ENCODE assay signal across 7 cellular contexts in the genomic region with DNA sequence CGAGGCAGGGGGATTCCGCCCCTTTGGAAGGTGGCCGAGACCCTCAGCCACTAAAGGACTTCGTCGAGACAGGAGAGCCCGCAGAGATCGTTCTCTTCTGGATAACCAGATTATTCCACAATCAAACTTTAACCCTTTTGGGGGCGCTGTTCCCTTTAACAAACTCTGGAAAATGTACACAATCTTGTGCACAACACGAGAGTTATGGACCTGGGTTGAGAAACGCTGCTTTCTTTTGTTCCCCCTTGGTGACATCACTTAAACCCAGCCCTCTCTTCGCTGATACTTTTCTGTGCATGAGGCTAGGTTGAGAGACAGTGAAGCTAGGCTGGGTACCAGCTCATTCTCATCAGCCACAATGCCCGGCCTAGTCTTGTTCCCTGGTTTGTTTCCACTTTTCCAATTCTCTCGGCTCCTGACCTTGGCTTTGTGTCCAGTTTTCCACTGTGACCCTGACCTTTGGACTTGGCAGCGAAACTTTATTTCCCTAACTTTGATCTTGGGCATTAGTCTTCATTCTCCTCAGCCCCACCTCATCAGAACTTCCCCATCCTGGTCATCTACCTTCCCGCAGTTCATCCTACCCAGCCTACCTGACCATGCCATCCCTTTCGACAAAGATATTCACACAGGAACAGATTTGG. TPM values are rescaled to one million over a fixed set of nuclear protein-coding genes. Genes with fewer than 3 reads are reported as not detected.
DNase-seq lines count a peak whose midpoint lies in the region; FAIRE-seq and TF ChIP-seq lines count a peak whose summit lies in the region.

No MANE protein-coding gene starts in this region.

- peak overlapping the region; percentile 89 for H3K9ac ChIP-seq in GM23248

- H3K4me2 ChIP-seq in GM23248 (ENCODE audit: unreplicated experiment) = peak overlapping the region; percentile 100

- H3K9me2 ChIP-seq in GM23248 (ENCODE audit: insufficient read depth) = no peaks in the 10 kb centered on the region

- H4K20me1 ChIP-seq in GM23248 (ENCODE audit: insufficient read depth) = no peaks in the 10 kb centered on the region

- H3K36me3 ChIP-seq in GM23248 (ENCODE audit: low read depth) (no peaks in the 10 kb centered on the region), bronchial epithelial cell (ENCODE audit: control insufficient read depth, insufficient read depth, low read length) (peaks cover 4% of the 10 kb centered on the region)

- peaks cover 41% of the 10 kb centered on the region for H3K79me2 ChIP-seq in GM23248 (ENCODE audit: insufficient read depth)

- H3K27me3 ChIP-seq in GM23248 (replicated peaks; ENCODE audit: insufficient read depth) (no peaks in the 10 kb centered on the region), bronchial epithelial cell (ENCODE audit: control insufficient read depth, insufficient read depth, low read length) (no peaks in the 10 kb centered on the region)

- H3F3A ChIP-seq in GM23248 (ENCODE audit: insufficient read depth) = peaks cover 15% of the 10 kb centered on the region

- H3K4me1 ChIP-seq in GM23248 (ENCODE audit: insufficient read depth) = peaks cover 33% of the 10 kb centered on the region

- peak overlapping the region; percentile 96 for H3K27ac ChIP-seq in GM23248

- H2AFZ ChIP-seq in GM23248 = peak overlapping the region; percentile 100

- DNase-seq in GF-D8 (lab: John Stamatoyannopoulos, UW) (peak; percentile 51), GM23248 (peak; percentile 91), LoVo (ENCODE audit: low spot score) (peak; percentile 59), RPMI8226 (peak; percentile 87), bronchial epithelial cell (ENCODE audit: low read depth) (peak; percentile 77), smooth muscle cell of the brain vasculature (ENCODE audit: low read depth, low spot score) (peak; percentile 68)

- FAIRE-seq in bronchial epithelial cell (lab: Jason Lieb, UNC) (no peak), islet of Langerhans (lab: Jason Lieb, UNC) (peak; percentile 81)

- 23% methylated on average over 16 of the region's 16 CpGs for WGBS in GM23248 (ENCODE audit: low coverage in 1 of 2, low lambda C conversion rate in 2 of 2, missing lambda C conversion rate in 2 of 2), 2 experiments

- H3K9me3 ChIP-seq in GM23248 (ENCODE audit: low read depth) = no peaks in the 10 kb centered on the region

- TF ChIP-seq CTCF in bronchial epithelial cell (IDR thresholded peaks at IDR 0.05; ENCODE audit: insufficient read depth, low read length, severe bottlenecking) = peak; percentile 61

- in situ Hi-C loops in GM23248 (cut with MboI) = loop anchor here (25.0 kb wide), 1 partner anchor 478 kb away; no protein-coding TSS in a partner anchor

- H3K4me3 ChIP-seq in GM23248 (peak overlapping the region; percentile 97), bronchial epithelial cell (ENCODE audit: low read depth, low read length) (peak overlapping the region; percentile 91)

RNA-seq across cellular contexts. Expression of gene ADPGK, which starts 0.8 kb away (rescaled TPM):
- 66.6 and 86.2 TPM in 2 replicates for total RNA-seq in GM23248 (2014; rRNA removed; shearing (Covaris generic))
- polyA plus RNA-seq in GM23248 (2016; fragmentation: Nextera tagmentation; extraction: Ambion mirVana) = 47.1 and 50.5 TPM in 2 replicates
- 29.7 and 40.5 TPM in 2 replicates for total RNA-seq in bronchial epithelial cell

Comparison
In these comparisons a context has a peak if more than half of its experiments do, and no peak if none do; other contexts are left out.
1. Peak in every context shown above with its lines: DNase-seq, H3K4me3 ChIP-seq and H3K27ac ChIP-seq.